In the genomic region with DNA sequence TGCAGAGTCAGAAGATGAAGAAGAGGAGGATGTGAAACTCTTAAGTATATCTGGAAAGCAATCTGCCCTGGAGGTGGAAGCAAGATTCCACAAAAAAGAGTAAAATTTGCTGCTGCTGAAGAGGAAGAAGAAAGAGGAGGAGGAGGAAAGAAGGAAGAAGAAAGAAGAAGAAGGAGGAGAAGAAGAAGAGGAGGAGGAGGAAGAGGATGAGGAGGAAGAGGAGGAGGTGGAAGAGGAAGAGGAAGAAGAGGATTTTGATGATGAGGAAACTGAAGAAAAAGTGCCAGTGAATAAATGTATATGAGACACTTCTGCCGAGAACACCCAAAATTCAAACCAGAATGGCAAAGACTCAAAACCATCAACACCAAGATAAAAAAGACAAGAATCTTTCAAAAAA, we compare ENCODE assay signal across 33 cellular contexts.
"Had no signal": no experiment of that assay in that cellular context is flagged by ENCODE, and none has a peak within 500 bp of the region (broad histone marks: within the 10 kb centered on the region; RNA-seq: fewer than 3 reads in every experiment).

No MANE protein-coding gene starts in this region.

- H3K4me1 Mint-ChIP-seq: activated CD8-positive, alpha-beta memory T cell treated with anti-CD3 and anti-CD28 coated beads, Interleukin-2, amount 10 ng/mL, durations not matched to agents 7 days and 5 days; activated naive CD8-positive, alpha-beta T cell treated with anti-CD3 and anti-CD28 coated beads, Interleukin-2, amount 50 U/mL, for 24 hours had no signal

- H3K27me3 Mint-ChIP-seq: activated CD4-positive, alpha-beta memory T cell treated with anti-CD3 and anti-CD28 coated beads for 36 hours; activated CD4-positive, alpha-beta T cell treated with anti-CD3 and anti-CD28 coated beads for 36 hours; activated naive CD8-positive, alpha-beta T cell treated with anti-CD3 and anti-CD28 coated beads for 36 hours; activated naive CD8-positive, alpha-beta T cell treated with anti-CD3 and anti-CD28 coated beads, Interleukin-2, amount 50 U/mL, for 24 hours; activated T-cell treated with anti-CD3 and anti-CD28 coated beads, Interleukin-2, amount 50 U/mL, for 24 hours; T-helper 17 cell had no signal

- DNase-seq: activated CD4-positive, alpha-beta memory T cell treated with anti-CD3 and anti-CD28 coated beads for 36 hours; activated CD4-positive, alpha-beta T cell treated with anti-CD3 and anti-CD28 coated beads for 36 hours; activated CD4-positive, alpha-beta T cell treated with anti-CD3 and anti-CD28 coated beads, Interleukin-2, amount 10 ng/mL, durations not matched to agents 24 days and 14 days; activated CD4-positive, CD25-positive, alpha-beta regulatory T cell; activated CD4-positive, CD25-positive, alpha-beta regulatory T cell treated with anti-CD3 and anti-CD28 coated beads, Interleukin-2, amount 50 U/mL, for 72 hours; activated CD8-positive, alpha-beta memory T cell treated with anti-CD3 and anti-CD28 coated beads, Interleukin-2, amount 10 ng/mL, durations not matched to agents 7 days and 5 days; activated CD8-positive, alpha-beta memory T cell treated with anti-CD3 and anti-CD28 coated beads, Interleukin-2, amount 50 U/mL, for 4 hours; activated CD8-positive, alpha-beta T cell treated with anti-CD3 and anti-CD28 coated beads, Interleukin-2, amount 10 ng/mL, durations not matched to agents 7 days and 5 days; activated gamma-delta T cell; activated naive CD4-positive, alpha-beta T cell; activated naive CD4-positive, alpha-beta T cell treated with anti-CD3 and anti-CD28 coated beads, Interleukin-2, amount 50 U/mL, for 16 hours; activated naive CD8-positive, alpha-beta T cell treated with anti-CD3 and anti-CD28 coated beads for 36 hours; activated naive CD8-positive, alpha-beta T cell treated with anti-CD3 and anti-CD28 coated beads, Interleukin-2, amount 50 U/mL, for 24 hours; activated T-cell treated with anti-CD3 and anti-CD28 coated beads, Interleukin-2, amount 50 U/mL, for 24 hours; activated T-cell treated with anti-CD3 and anti-CD28 coated beads, Interleukin-2, amount 50 U/mL, for 72 hours; adrenal gland; amygdala; aorta; body of pancreas; caudate nucleus; cortex of kidney; dermis blood vessel endothelial cell; effector CD4-positive, alpha-beta T cell; effector memory CD8-positive, alpha-beta T cell; erythroblast; foreskin keratinocyte; gastrocnemius medialis; glutamatergic neuron; heart left ventricle; T-helper 17 cell; T1000 had no signal

- H3K4me3 ChIP-seq: adrenal gland, body of pancreas, esophagus muscularis mucosa, gastrocnemius medialis, heart left ventricle had no signal

- H3K9me3 ChIP-seq: adrenal gland, body of pancreas, esophagus muscularis mucosa, gastrocnemius medialis had no signal

- H3K27me3 ChIP-seq: adrenal gland, body of pancreas, esophagus muscularis mucosa, foreskin keratinocyte, gastrocnemius medialis, heart left ventricle had no signal

- H3K27ac ChIP-seq: adrenal gland, body of pancreas, esophagus muscularis mucosa, foreskin keratinocyte, gastrocnemius medialis, heart left ventricle had no signal

- H3K9me3 Mint-ChIP-seq: activated CD4-positive, alpha-beta memory T cell treated with anti-CD3 and anti-CD28 coated beads for 36 hours; activated naive CD8-positive, alpha-beta T cell treated with anti-CD3 and anti-CD28 coated beads for 36 hours; activated naive CD8-positive, alpha-beta T cell treated with anti-CD3 and anti-CD28 coated beads, Interleukin-2, amount 50 U/mL, for 24 hours; activated T-cell treated with anti-CD3 and anti-CD28 coated beads, Interleukin-2, amount 50 U/mL, for 24 hours; effector memory CD8-positive, alpha-beta T cell; T-helper 2 cell treated with Interferon-gamma antibody and Interleukin-4, amounts not matched to agents 5 μg/mL and 100 μg/mL, for 36 hours had no signal

- H3K36me3 ChIP-seq: adrenal gland, esophagus muscularis mucosa, gastrocnemius medialis, heart left ventricle had no signal

- ATAC-seq: activated CD4-positive, alpha-beta T cell treated with anti-CD3 and anti-CD28 coated beads for 36 hours; activated CD8-positive, alpha-beta memory T cell treated with anti-CD3 and anti-CD28 coated beads, Interleukin-2, amount 10 ng/mL, durations not matched to agents 7 days and 5 days; activated CD8-positive, alpha-beta T cell treated with anti-CD3 and anti-CD28 coated beads, Interleukin-2, amount 10 ng/mL, durations not matched to agents 7 days and 5 days; activated naive CD8-positive, alpha-beta T cell treated with anti-CD3 and anti-CD28 coated beads, Interleukin-2, amount 50 U/mL, for 24 hours; activated T-cell treated with anti-CD3 and anti-CD28 coated beads, Interleukin-2, amount 50 U/mL, for 72 hours; body of pancreas; effector memory CD8-positive, alpha-beta T cell; foreskin keratinocyte; gastrocnemius medialis; heart left ventricle; T-helper 17 cell had no signal

- H3K4me3 Mint-ChIP-seq: activated CD4-positive, alpha-beta memory T cell treated with anti-CD3 and anti-CD28 coated beads for 36 hours; activated CD4-positive, alpha-beta T cell treated with anti-CD3 and anti-CD28 coated beads for 36 hours; activated CD4-positive, alpha-beta T cell treated with anti-CD3 and anti-CD28 coated beads, Interleukin-2, amount 10 ng/mL, durations not matched to agents 24 days and 14 days; activated CD8-positive, alpha-beta memory T cell treated with anti-CD3 and anti-CD28 coated beads, Interleukin-2, amount 10 ng/mL, durations not matched to agents 7 days and 5 days; activated CD8-positive, alpha-beta T cell treated with anti-CD3 and anti-CD28 coated beads, Interleukin-2, amount 10 ng/mL, durations not matched to agents 7 days and 5 days; activated naive CD8-positive, alpha-beta T cell treated with anti-CD3 and anti-CD28 coated beads for 36 hours; activated naive CD8-positive, alpha-beta T cell treated with anti-CD3 and anti-CD28 coated beads, Interleukin-2, amount 50 U/mL, for 24 hours; activated T-cell treated with anti-CD3 and anti-CD28 coated beads, Interleukin-2, amount 50 U/mL, for 24 hours; activated T-cell treated with anti-CD3 and anti-CD28 coated beads, Interleukin-2, amount 50 U/mL, for 72 hours; effector memory CD8-positive, alpha-beta T cell; T-helper 17 cell; T-helper 2 cell treated with Interferon-gamma antibody and Interleukin-4, amounts not matched to agents 5 μg/mL and 100 μg/mL, for 36 hours had no signal

- H3K27ac Mint-ChIP-seq: activated CD4-positive, alpha-beta memory T cell treated with anti-CD3 and anti-CD28 coated beads for 36 hours; activated CD4-positive, alpha-beta T cell treated with anti-CD3 and anti-CD28 coated beads for 36 hours; activated CD4-positive, alpha-beta T cell treated with anti-CD3 and anti-CD28 coated beads, Interleukin-2, amount 10 ng/mL, durations not matched to agents 24 days and 14 days; activated CD8-positive, alpha-beta memory T cell treated with anti-CD3 and anti-CD28 coated beads, Interleukin-2, amount 10 ng/mL, durations not matched to agents 7 days and 5 days; activated CD8-positive, alpha-beta T cell treated with anti-CD3 and anti-CD28 coated beads, Interleukin-2, amount 10 ng/mL, durations not matched to agents 7 days and 5 days; activated naive CD8-positive, alpha-beta T cell treated with anti-CD3 and anti-CD28 coated beads for 36 hours; activated naive CD8-positive, alpha-beta T cell treated with anti-CD3 and anti-CD28 coated beads, Interleukin-2, amount 50 U/mL, for 24 hours; activated T-cell treated with anti-CD3 and anti-CD28 coated beads, Interleukin-2, amount 50 U/mL, for 24 hours; activated T-cell treated with anti-CD3 and anti-CD28 coated beads, Interleukin-2, amount 50 U/mL, for 72 hours; effector memory CD8-positive, alpha-beta T cell; T-helper 17 cell; T-helper 2 cell treated with Interferon-gamma antibody and Interleukin-4, amounts not matched to agents 5 μg/mL and 100 μg/mL, for 36 hours had no signal

- H3K4me1 ChIP-seq: adrenal gland, body of pancreas, esophagus muscularis mucosa, foreskin keratinocyte, gastrocnemius medialis, heart left ventricle had no signal

- H3K36me3 Mint-ChIP-seq: activated CD4-positive, alpha-beta memory T cell treated with anti-CD3 and anti-CD28 coated beads for 36 hours; activated CD8-positive, alpha-beta memory T cell treated with anti-CD3 and anti-CD28 coated beads, Interleukin-2, amount 10 ng/mL, durations not matched to agents 7 days and 5 days; activated naive CD8-positive, alpha-beta T cell treated with anti-CD3 and anti-CD28 coated beads for 36 hours had no signal
